Comparison of ENCODE assay signal across 1 cellular context in genomic region chr12:93061414-93062099, GRCh38.
TF ChIP-seq lines count a peak whose summit lies in the region.

No MANE protein-coding gene starts in this region.

TF ChIP-seq in GM23338, 12 proteins besides CTCF, POLR2A, EP300 and RAD21 (continued from another document):
- TF ChIP-seq REST (IDR thresholded peaks at IDR 0.05; ENCODE audit: unreplicated experiment) (no peak), CREB1 (CRISPR knock-in tag; IDR thresholded peaks at IDR 0.05; ENCODE audit: low read depth) (no peak)
